Comparison of ENCODE assay signal across 24 cellular contexts in genomic region chr10:50918529-50918928, GRCh38. TPM values are rescaled to one million over a fixed set of nuclear protein-coding genes. Genes with fewer than 3 reads are reported as not detected.
"Had no signal": no experiment of that assay in that cellular context is flagged by ENCODE, and none has a peak within 500 bp of the region (broad histone marks: within the 10 kb centered on the region; RNA-seq: fewer than 3 reads in every experiment).

No MANE protein-coding gene starts in this region.

- H3K4me2 ChIP-seq: KMS-11, PC-9, SK-N-SH had no signal

- H2AFZ ChIP-seq: PC-9 had no signal

- H3K27ac ChIP-seq: HL-60, KMS-11, PC-9, Peyer's patch had no signal

- ATAC-seq: K562, T-cell had no signal

- H3K4me1 ChIP-seq: Peyer's patch had no signal

- H3K4me3 ChIP-seq: K562, PC-9, Peyer's patch had no signal

- H3K27me3 ChIP-seq: Peyer's patch had no signal

- DNase-seq: Kasumi-1, MM.1S, NCI-H1092 treated with DMSO at 0.1 percent for 48 hours, NCI-H1436, NCI-H187, NCI-H2029 treated with DMSO at 0.1 percent for 48 hours, NCI-H2171, NCI-H446, NCI-H510A, NCI-H69, NCI-H774, PC-9, Peyer's patch, SHP77, SK-N-SH, SW 1271, T-cell had no signal

- H3K36me3 ChIP-seq: Peyer's patch had no signal

- H3K9me3 ChIP-seq: SK-N-SH had no signal

- H3K9me2 ChIP-seq: SK-N-SH had no signal

RNA-seq across cellular contexts. Expression of gene A1CF, which starts 33.1 kb away (rescaled TPM):
- total RNA-seq: M059J, PC-9, RPMI7951, SK-MEL-5 had no signal
- polyA plus RNA-seq: IgD-negative memory B cell, K562, SK-N-SH had no signal
